ENCODE assay signal across 8 cellular contexts in the genomic region with DNA sequence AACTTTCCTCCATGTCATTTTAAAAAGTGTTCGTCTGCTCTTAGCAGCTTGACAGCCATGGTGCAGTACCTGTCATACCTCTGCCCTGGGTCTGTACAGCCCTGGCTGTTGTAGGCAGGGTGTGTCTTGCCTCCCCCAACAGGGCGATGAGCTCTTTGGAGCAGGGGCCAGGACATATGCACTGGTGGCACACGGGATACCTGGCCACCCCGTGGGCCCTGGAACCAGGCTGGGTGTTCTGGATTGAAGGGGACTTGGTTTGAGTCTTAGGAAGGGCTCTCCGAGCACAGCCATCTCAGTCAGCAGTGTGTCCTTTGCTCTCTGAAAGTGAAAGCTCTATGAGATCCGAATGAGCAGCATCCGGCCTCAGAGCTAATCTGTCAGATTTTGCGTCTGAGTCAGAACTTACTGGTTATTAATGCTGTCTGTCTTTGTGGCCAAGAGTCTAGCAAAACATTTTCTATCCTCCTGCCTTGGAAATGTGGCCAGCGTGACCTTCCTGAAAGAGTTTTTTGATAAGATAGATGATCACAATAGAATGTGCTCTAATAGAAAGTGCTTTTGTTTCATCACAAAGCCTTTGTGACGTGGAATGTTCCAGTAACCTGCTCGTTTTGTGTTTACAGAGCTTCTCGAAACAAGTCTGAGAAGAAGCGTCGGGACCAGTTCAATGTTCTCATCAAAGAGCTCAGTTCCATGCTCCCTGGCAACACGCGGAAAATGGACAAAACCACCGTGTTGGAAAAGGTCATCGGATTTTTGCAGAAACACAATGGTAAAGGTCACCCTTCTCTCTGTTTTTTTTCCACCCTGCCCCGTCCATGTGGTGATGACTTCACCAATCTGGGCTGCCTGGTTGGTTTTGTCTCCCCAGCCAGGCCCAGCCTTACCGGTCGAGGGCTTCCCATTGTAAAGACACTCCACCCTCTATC.
A peak's percentile ranks its signal among the peaks of the same experiment; 100 is the strongest.
DNase-seq lines count a peak whose midpoint lies in the region; ATAC-seq and TF ChIP-seq lines count a peak whose summit lies in the region.

No MANE protein-coding gene starts in this region.

- WGBS in adrenal gland, 4 donors: 26 to 34% (median 28%) methylated on average over 16 to 21 of the region's 21 CpGs

- H3K27ac ChIP-seq in adrenal gland: peak overlapping the region; percentile 60 to 97 (median 78)
- peak overlapping the region; percentile 66 for H3K27ac ChIP-seq in substantia nigra (ENCODE audit: low read depth, low read length, poor library complexity, severe bottlenecking)

- no peaks in the 10 kb centered on the region for H3K9me3 ChIP-seq in adrenal gland (replicated peaks in 1 of 3)

- H3K36me3 ChIP-seq in adrenal gland (replicated peaks in 1 of 2): no peaks in the 10 kb centered on the region

- no peaks in the 10 kb centered on the region for H3K27me3 ChIP-seq in adrenal gland

- TF ChIP-seq CTCF in adrenal gland (IDR thresholded peaks at IDR 0.05): no peak

- peak in 1 of 2 donors; percentile 86 for TF ChIP-seq POLR2A in adrenal gland (IDR thresholded peaks at IDR 0.05)

- peaks cover 17 to 18% of the 10 kb centered on the region in 2 donors for H3K4me1 ChIP-seq in adrenal gland (replicated peaks in 1 of 2)

- intact Hi-C loops in adrenal gland (cut with DNase I): no loop called here

- peak overlapping the region in 2 of 4 donors; percentile 13 to 37 for H3K4me3 ChIP-seq in adrenal gland

- peak; percentile 97 for ATAC-seq in GM19025 (IDR thresholded peaks at IDR 0.05; ENCODE audit: low read depth, unreplicated experiment)
- peak; percentile 91 for ATAC-seq in HG03520 (IDR thresholded peaks at IDR 0.05; ENCODE audit: unreplicated experiment)
- ATAC-seq in left lobe of liver: peak; percentile 88

- DNase-seq in adrenal gland (peak; percentile 66 to 91 (median 83)), left lobe of liver (ENCODE audit: low spot score) (no peak), substantia nigra (lab: John Stamatoyannopoulos, UW) (peak in 7 of 49 donors; percentile 2 to 31 (median 21)), NCI-H510A (lab: John Stamatoyannopoulos, UW) (no peak), SW 1271 (lab: John Stamatoyannopoulos, UW) (no peak), NCI-H524 treated with DMSO at 0.1 percent for 48 hours (lab: John Stamatoyannopoulos, UW) (no peak)

Comparison
In these comparisons a context has a peak if more than half of its experiments do, and no peak if none do; other contexts are left out.
1. DNase-seq: peak in adrenal gland (7 of 7); none in left lobe of liver (single experiment), NCI-H510A (single experiment), SW 1271 (0 of 2) and NCI-H524 treated with DMSO at 0.1 percent for 48 hours (single experiment).
2. Peak in every context shown above with its lines, with median percentiles within 50 percentile points of each other: ATAC-seq.